ENCODE assay signal across 25 cellular contexts in the genomic region with DNA sequence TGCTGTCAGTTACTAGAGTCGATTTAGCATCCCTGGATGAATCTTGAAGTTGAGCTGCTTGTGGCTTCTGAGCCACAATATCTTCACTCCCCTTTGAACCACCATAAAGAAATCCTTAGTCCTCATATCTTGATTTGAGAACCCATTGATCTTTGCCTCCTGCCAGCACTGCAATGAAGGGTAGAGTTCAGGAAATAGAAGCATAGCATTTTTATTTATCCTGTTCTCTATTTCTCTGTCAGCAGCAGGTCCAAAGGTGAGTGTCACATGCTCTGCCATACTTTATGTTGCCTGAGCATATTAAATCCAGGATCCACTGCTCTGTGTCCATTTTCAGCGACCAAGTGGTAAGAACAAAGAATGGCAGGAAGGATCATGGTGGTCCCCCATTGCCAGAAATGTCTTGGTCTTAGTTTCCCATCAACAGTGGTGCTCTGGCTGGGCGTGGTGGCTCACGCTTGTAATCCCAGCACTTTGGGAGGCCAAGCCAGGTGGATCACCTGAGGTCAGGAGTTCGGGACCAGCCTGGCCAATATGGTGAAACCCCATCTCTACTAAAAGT.
"Had no signal": no experiment of that assay in that cellular context is flagged by ENCODE, and none has a peak within 500 bp of the region (broad histone marks: within the 10 kb centered on the region; RNA-seq: fewer than 3 reads in every experiment).

No MANE protein-coding gene starts in this region.

- H3K9me3 ChIP-seq: MG63 had no signal

- H3K27ac ChIP-seq: brain microvascular endothelial cell had no signal

- DNase-seq: activated B cell treated with CpG ODN at 0.5 μM for 24 hours; activated CD4-positive, alpha-beta memory T cell treated with anti-CD3 and anti-CD28 coated beads, Interleukin-2, amount 10 ng/mL, durations not matched to agents 7 days and 5 days; activated CD4-positive, alpha-beta T cell treated with anti-CD3 and anti-CD28 coated beads, Interleukin-2, amount 50 U/mL, for 1 hour; activated gamma-delta T cell treated with Interleukin-2 at 50 U/mL for 16 hours; activated naive CD4-positive, alpha-beta T cell treated with anti-CD3 and anti-CD28 coated beads, Interleukin-2, amount 10 ng/mL, durations not matched to agents 7 days and 5 days; activated naive CD8-positive, alpha-beta T cell treated with anti-CD3 and anti-CD28 coated beads for 36 hours; activated T-cell treated with anti-CD3 and anti-CD28 coated beads for 4 hours; activated T-cell treated with anti-CD3 and anti-CD28 coated beads, Interleukin-2, amount 50 U/mL, for 48 hours; brain microvascular endothelial cell; IMR-90; KG1; MG63; MV-4-11; NCI-H1092 treated with DMSO at 0.1 percent for 48 hours; NCI-H1436; NCI-H1694 treated with DMSO at 0.1 percent for 48 hours; NCI-H2029 treated with DMSO at 0.1 percent for 48 hours; NCI-H345; NCI-H510A; NCI-H526 treated with DMSO at 0.1 percent for 48 hours; NK-92 treated with Interleukin-12 subunit alpha and Interleukin-12 subunit beta, amount 100 ng/mL, for 24 hours; SIG-M5; T-helper 2 cell; T1000 had no signal

- H3K27me3 ChIP-seq: brain microvascular endothelial cell, MG63 had no signal

- H3K4me3 ChIP-seq: MG63 had no signal

- H3K36me3 ChIP-seq: brain microvascular endothelial cell, MG63 had no signal

- FAIRE-seq: TTC549 had no signal
